In the genomic region with DNA sequence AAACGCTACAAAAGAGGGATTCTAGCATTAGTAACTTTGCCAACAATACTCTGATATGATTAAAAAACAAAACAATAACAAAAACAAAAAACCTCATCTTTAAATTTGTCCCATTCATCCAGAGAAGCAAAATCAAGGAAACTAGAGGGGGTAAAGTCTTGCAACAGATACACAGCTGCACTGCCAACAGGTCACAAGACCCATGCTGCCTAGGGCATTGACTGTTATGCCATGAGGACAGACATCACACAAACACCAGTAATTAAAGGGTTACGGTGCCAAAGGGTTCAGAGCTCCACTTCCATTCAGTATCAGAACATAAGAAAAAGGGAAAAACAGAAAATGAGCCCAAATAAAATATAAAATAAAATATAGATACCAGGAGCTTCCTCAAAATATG, we compare ENCODE assay signal across 9 cellular contexts. TPM values are rescaled to one million over a fixed set of nuclear protein-coding genes. Genes with fewer than 3 reads are reported as not detected.
DNase-seq lines count a peak whose midpoint lies in the region; ATAC-seq, FAIRE-seq and TF ChIP-seq lines count a peak whose summit lies in the region.
"Had no signal": no experiment of that assay in that cellular context is flagged by ENCODE, and none has a peak within 500 bp of the region (broad histone marks: within the 10 kb centered on the region; RNA-seq: fewer than 3 reads in every experiment).

No MANE protein-coding gene starts in this region.

- H3K4me3 ChIP-seq in A549 (peak overlapping the region; percentile 82), GM12865 (ENCODE audit: low read depth, low read length) (peak overlapping the region; percentile 77), HepG2 (replicated peaks in 1 of 3; ENCODE audit: insufficient read depth in 1 of 3, low read depth in 2 of 3, low read length in 3 of 3) (peak overlapping the region; percentile 81 to 96 (median 91))

- intact Hi-C loops in HepG2 (cut with micrococcal nuclease; ENCODE audit: unreplicated experiment), result no loop called here

- H3K79me2 ChIP-seq in HepG2 (ENCODE audit: insufficient read depth, low read length), result peaks cover 59% of the 10 kb centered on the region

- TF ChIP-seq EP300 in A549 (IDR thresholded peaks at IDR 0.05), result no peak
- TF ChIP-seq EP300 in HepG2 (IDR thresholded peaks at IDR 0.05; ENCODE audit: low read depth in 2 of 2, low read length in 2 of 2), result no peak
- TF ChIP-seq EP300 in HepG2 (CRISPR knock-in tag; IDR thresholded peaks at IDR 0.05; ENCODE audit: borderline replicate concordance), result no peak

- peak overlapping the region; percentile 66 for H3K27ac Mint-ChIP-seq in activated T-helper 17 cell treated with anti-CD3 and anti-CD28 coated beads, Interleukin-2, amount 50 U/mL, for 72 hours

- H3K27me3 Mint-ChIP-seq in activated T-helper 17 cell treated with anti-CD3 and anti-CD28 coated beads, Interleukin-2, amount 50 U/mL, for 72 hours, result no peaks in the 10 kb centered on the region

- TF ChIP-seq CTCF in A549 (IDR thresholded peaks at IDR 0.05) (no peak), GM12865 (IDR thresholded peaks at IDR 0.05; ENCODE audit: insufficient read depth, low read depth, low read length, missing control alignments) (no peak), HepG2 (CRISPR knock-in tag; IDR thresholded peaks at IDR 0.05) (no peak)

- H3K9ac ChIP-seq in HepG2 (ENCODE audit: insufficient read depth, low read depth, low read length), result peak overlapping the region; percentile 86

- no peak overlapping the region for H2AFZ ChIP-seq in HepG2 (ENCODE audit: low read length)

- no peaks in the 10 kb centered on the region; a peak in 1 of 5 replicates for H3K27me3 ChIP-seq in HepG2 (ENCODE audit: control insufficient read depth in 1 of 2, insufficient read depth in 2 of 2, low read length in 2 of 2)

- peaks cover 21% of the 10 kb centered on the region for H3K4me1 Mint-ChIP-seq in activated T-helper 17 cell treated with anti-CD3 and anti-CD28 coated beads, Interleukin-2, amount 50 U/mL, for 72 hours

- peak overlapping the region; percentile 97 for H3K4me3 Mint-ChIP-seq in activated T-helper 17 cell treated with anti-CD3 and anti-CD28 coated beads, Interleukin-2, amount 50 U/mL, for 72 hours

- H3K4me1 ChIP-seq in A549 (peaks cover 25% of the 10 kb centered on the region), HepG2 (ENCODE audit: insufficient read depth, low read length) (peaks cover 41% of the 10 kb centered on the region)

- in situ Hi-C loops in HepG2 (cut with HindIII; ENCODE audit: extremely low pct_ligation_motif_present, low pct_unique_long_range_greater_than_20kb), result no loop called here

- CTCF ChIA-PET in A549 (lab: Yijun Ruan, JAX) (interaction anchor here (0.8 to 3.8 kb wide), 7 partner anchors 11 to 106 kb away, joined by 3 to 13 read pairs (median 4); no protein-coding TSS in a partner anchor), HepG2 (lab: Yijun Ruan, JAX; ENCODE audit: low intra/inter-chr PET ratio, low total read pairs) (no interaction called here)

- TF ChIP-seq RAD21 in A549 (conservative IDR thresholded peaks at IDR 0.05 in 1 of 2, IDR thresholded peaks at IDR 0.05 in 1 of 2) (no peak), HepG2 (CRISPR knock-in tag; IDR thresholded peaks at IDR 0.05) (no peak)

- H3K27ac ChIP-seq in A549 (no peak overlapping the region), HepG2 (ENCODE audit: extremely low read length, insufficient read depth, low read length) (peak overlapping the region; percentile 1)

- ATAC-seq in A549 (no peak), HepG2 (no peak), GM21737 (IDR thresholded peaks at IDR 0.05; ENCODE audit: unreplicated experiment) (no peak), GM18861 (IDR thresholded peaks at IDR 0.05; ENCODE audit: unreplicated experiment) (no peak)
- ATAC-seq in activated T-helper 17 cell treated with anti-CD3 and anti-CD28 coated beads, Interleukin-2, amount 50 U/mL, for 72 hours (replicated peaks), result no peak

- H3K36me3 ChIP-seq in HepG2 (replicated peaks in 1 of 2; ENCODE audit: control insufficient read depth in 1 of 2, insufficient read depth in 2 of 2, low read length in 2 of 2), result 0 out of 5 replicates have a peak, but pooled peaks cover 2 to 4% of the 10 kb centered on the region in 2 experiments

- POLR2A ChIA-PET in A549 (lab: Yijun Ruan, JAX), result interaction anchor here (0.8 to 1.4 kb wide), 3 partner anchors 53 to 136 kb away, joined by 3 to 4 read pairs (median 4); no protein-coding TSS in a partner anchor
- POLR2A ChIA-PET in HepG2 (lab: Yijun Ruan, JAX), result interaction anchor here (0.8 to 3.0 kb wide), 11 partner anchors 13 to 113 kb away, joined by 3 to 10 read pairs (median 4); a partner anchor contains a TSS

- no TSS peak for BruUV-seq in HepG2 (replicated peaks; lab: Mats Ljungman, UMichigan)

- no peaks in the 10 kb centered on the region for H3K9me3 ChIP-seq in A549
- no peaks in the 10 kb centered on the region for H3K9me3 ChIP-seq in HepG2 (ENCODE audit: low read length)

- H3K9me3 Mint-ChIP-seq in activated T-helper 17 cell treated with anti-CD3 and anti-CD28 coated beads, Interleukin-2, amount 50 U/mL, for 72 hours, result no peaks in the 10 kb centered on the region

- peaks cover 38% of the 10 kb centered on the region for H4K20me1 ChIP-seq in HepG2 (ENCODE audit: insufficient read depth, low read length)

- H3K4me2 ChIP-seq in A549 (peak overlapping the region; percentile 78), HepG2 (ENCODE audit: low read depth, low read length) (peak overlapping the region; percentile 92)

- TF ChIP-seq POLR2A in A549 (IDR thresholded peaks at IDR 0.05; ENCODE audit: low read length), result no peak
- TF ChIP-seq POLR2A in HepG2 (IDR thresholded peaks at IDR 0.05; ENCODE audit: insufficient read depth in 1 of 2, low read depth in 2 of 2, low read length in 2 of 2), result no peak

- FAIRE-seq in A549 (lab: Jason Lieb, UNC) (no peak), HepG2 (lab: Jason Lieb, UNC) (no peak)

- 68% methylated on average over 2 of the region's 2 CpGs for WGBS in A549 (ENCODE audit: missing lambda C conversion rate)
- WGBS in HepG2 (ENCODE audit: low lambda C conversion rate), result 36% methylated on average over 2 of the region's 2 CpGs

- H3K36me3 Mint-ChIP-seq in activated T-helper 17 cell treated with anti-CD3 and anti-CD28 coated beads, Interleukin-2, amount 50 U/mL, for 72 hours (ENCODE audit: low read depth), result peaks cover 25% of the 10 kb centered on the region

- DNase-seq in A549 (ENCODE audit: low read depth in 1 of 2, low spot score in 1 of 2) (peak in 1 of 2 experiments; percentile 54), GM12865 (ENCODE audit: low read depth) (no peak), HepG2 (ENCODE audit: low spot score) (peak; percentile 49), NCI-H226 (no peak)
- no peak for DNase-seq in activated effector memory CD4-positive, alpha-beta T cell treated with anti-CD3 and anti-CD28 coated beads, Interleukin-2, amount 50 U/mL, for 16 hours
- DNase-seq: NCI-H510A had no signal

RNA-seq across cellular contexts. Expression of a gene that starts 1.6 kb away (rescaled TPM):
- polyA plus RNA-seq in A549 (2011; rRNA removed), result 43.4 and 53.9 TPM in 2 replicates
- 36.6 and 40.3 TPM in 2 replicates for polyA plus RNA-seq in A549 (2012; cell fraction: cytosol; rRNA removed)
- polyA plus RNA-seq in A549 (2012; cell fraction: nucleus; rRNA removed), result 22.8 and 27.9 TPM in 2 replicates
- 24.5 to 28.0 TPM (median 27.7 TPM) in 3 replicates for polyA plus RNA-seq in A549 (2017; fragmentation: RNase III; extraction: RNeasy Plus Mini Kit Qiagen cat#74134 plus additional on column Dnase treatment)
- polyA minus RNA-seq in A549 (2011; rRNA and poly(A)+ RNA removed), result 79.0 and 91.9 TPM in 2 replicates
- 10 to 100 TPM; 20.5 to 21.9 TPM for total RNA-seq in activated T-helper 17 cell treated with anti-CD3 and anti-CD28 coated beads, Interleukin-2, amount 50 U/mL, for 72 hours
- 36.6 and 45.9 TPM in 2 replicates for total RNA-seq in HepG2 (2016; rRNA removed; fragmentation: Illumina TruSeq; extraction: Trizol)
- 24.9 and 29.1 TPM in 2 replicates for total RNA-seq in HepG2 (2016; cell fraction: cytosol; rRNA removed; fragmentation: Illumina TruSeq; extraction: Trizol; ENCODE audit: low read depth)
- 36.8 and 43.1 TPM in 2 replicates for total RNA-seq in HepG2 (2016; cell fraction: insoluble cytoplasmic fraction; rRNA removed; fragmentation: Illumina TruSeq; extraction: Trizol)
- total RNA-seq in HepG2 (2016; cell fraction: membrane; rRNA removed; fragmentation: Illumina TruSeq; extraction: Trizol), result 49.8 and 56.6 TPM in 2 replicates
- 26.9 and 31.0 TPM in 2 replicates for total RNA-seq in HepG2 (2016; cell fraction: nucleus; rRNA removed; fragmentation: Illumina TruSeq; extraction: Trizol)
- 47.1 and 55.2 TPM in 2 replicates for polyA plus RNA-seq in HepG2 (2011; rRNA removed)
- 46.2 and 50.9 TPM in 2 replicates for polyA plus RNA-seq in HepG2 (2011; cell fraction: cytosol; rRNA removed)
- 67.6 and 73.0 TPM in 2 replicates for polyA plus RNA-seq in HepG2 (2011; cell fraction: nucleus; rRNA removed)
- polyA plus RNA-seq in HepG2 (2012), result 26.7 and 33.9 TPM in 2 replicates
- 27.0 and 32.1 TPM in 2 replicates for polyA plus RNA-seq in HepG2 (2016; cell fraction: cytosol; fragmentation: Illumina TruSeq; extraction: Trizol; ENCODE audit: low read depth)
- 46.6 and 47.0 TPM in 2 replicates for polyA plus RNA-seq in HepG2 (2016; cell fraction: insoluble cytoplasmic fraction; fragmentation: Illumina TruSeq; extraction: Trizol; ENCODE audit: low read depth)
- polyA plus RNA-seq in HepG2 (2016; cell fraction: membrane; fragmentation: Illumina TruSeq; extraction: Trizol; ENCODE audit: low read depth), result 37.5 and 43.9 TPM in 2 replicates
- 57.7 and 59.0 TPM in 2 replicates for polyA plus RNA-seq in HepG2 (2016; cell fraction: nucleus; fragmentation: Illumina TruSeq; extraction: Trizol; ENCODE audit: insufficient read depth, low read depth)
- 35.8 and 117 TPM in 2 replicates for polyA minus RNA-seq in HepG2 (2011; rRNA and poly(A)+ RNA removed; ENCODE audit: low replicate concordance)
- polyA minus RNA-seq in HepG2 (2011; cell fraction: cytosol; rRNA and poly(A)+ RNA removed), result 21.9 and 28.9 TPM in 2 replicates
- polyA minus RNA-seq in HepG2 (2011; cell fraction: nucleus; rRNA and poly(A)+ RNA removed), result 37.1 and 38.0 TPM in 2 replicates

RNA-seq across cellular contexts. Expression of a gene that starts 52.6 kb away (rescaled TPM):
- polyA plus RNA-seq in A549 (2011; rRNA removed) (222 and 239 TPM in 2 replicates), A549 (2017; fragmentation: RNase III; extraction: RNeasy Plus Mini Kit Qiagen cat#74134 plus additional on column Dnase treatment) (105 to 117 TPM (median 112 TPM) in 3 replicates), HepG2 (2011; rRNA removed) (215 and 270 TPM in 2 replicates)
- polyA plus RNA-seq in A549 (2012; cell fraction: cytosol; rRNA removed), result 142 and 173 TPM in 2 replicates
- 254 and 311 TPM in 2 replicates for polyA plus RNA-seq in A549 (2012; cell fraction: nucleus; rRNA removed)
- polyA minus RNA-seq in A549 (2011; rRNA and poly(A)+ RNA removed), result 186 and 187 TPM in 2 replicates
- 10 to 100 TPM; 81.9 to 84.0 TPM for total RNA-seq in activated T-helper 17 cell treated with anti-CD3 and anti-CD28 coated beads, Interleukin-2, amount 50 U/mL, for 72 hours
- total RNA-seq in HepG2 (2016; rRNA removed; fragmentation: Illumina TruSeq; extraction: Trizol), result 121 and 149 TPM in 2 replicates
- 176 and 212 TPM in 2 replicates for total RNA-seq in HepG2 (2016; cell fraction: cytosol; rRNA removed; fragmentation: Illumina TruSeq; extraction: Trizol; ENCODE audit: low read depth)
- total RNA-seq in HepG2 (2016; cell fraction: insoluble cytoplasmic fraction; rRNA removed; fragmentation: Illumina TruSeq; extraction: Trizol), result 110 and 147 TPM in 2 replicates
- 217 and 241 TPM in 2 replicates for total RNA-seq in HepG2 (2016; cell fraction: membrane; rRNA removed; fragmentation: Illumina TruSeq; extraction: Trizol)
- 83.9 and 95.5 TPM in 2 replicates for total RNA-seq in HepG2 (2016; cell fraction: nucleus; rRNA removed; fragmentation: Illumina TruSeq; extraction: Trizol)
- 171 and 196 TPM in 2 replicates for polyA plus RNA-seq in HepG2 (2011; cell fraction: cytosol; rRNA removed)
- polyA plus RNA-seq in HepG2 (2011; cell fraction: nucleus; rRNA removed), result 558 and 618 TPM in 2 replicates
- 207 and 311 TPM in 2 replicates for polyA plus RNA-seq in HepG2 (2012)
- 291 and 331 TPM in 2 replicates for polyA plus RNA-seq in HepG2 (2016; cell fraction: cytosol; fragmentation: Illumina TruSeq; extraction: Trizol; ENCODE audit: low read depth)
- 144 and 159 TPM in 2 replicates for polyA plus RNA-seq in HepG2 (2016; cell fraction: insoluble cytoplasmic fraction; fragmentation: Illumina TruSeq; extraction: Trizol; ENCODE audit: low read depth)
- polyA plus RNA-seq in HepG2 (2016; cell fraction: membrane; fragmentation: Illumina TruSeq; extraction: Trizol; ENCODE audit: low read depth), result 277 and 299 TPM in 2 replicates
- polyA plus RNA-seq in HepG2 (2016; cell fraction: nucleus; fragmentation: Illumina TruSeq; extraction: Trizol; ENCODE audit: insufficient read depth, low read depth), result 357 and 365 TPM in 2 replicates
- polyA minus RNA-seq in HepG2 (2011; rRNA and poly(A)+ RNA removed; ENCODE audit: low replicate concordance), result 36.5 and 119 TPM in 2 replicates
- polyA minus RNA-seq in HepG2 (2011; cell fraction: cytosol; rRNA and poly(A)+ RNA removed), result 65.9 and 88.8 TPM in 2 replicates
- polyA minus RNA-seq in HepG2 (2011; cell fraction: nucleus; rRNA and poly(A)+ RNA removed), result 102 and 144 TPM in 2 replicates
